19 cellular contexts compared by ENCODE assay signal in genomic region chr6:15473174-15473573, GRCh38.
DNase-seq lines count a peak whose midpoint lies in the region; ATAC-seq and TF ChIP-seq lines count a peak whose summit lies in the region.
"Had no signal": no experiment of that assay in that cellular context is flagged by ENCODE, and none has a peak within 500 bp of the region (broad histone marks: within the 10 kb centered on the region; RNA-seq: fewer than 3 reads in every experiment).

No MANE protein-coding gene starts in this region.

- ATAC-seq in heart right ventricle (no peak), lung (ENCODE audit: insufficient read depth, low FRiP score) (no peak), thoracic aorta (ENCODE audit: insufficient number of reproducible peaks, low FRiP score, low read depth) (no peak), HG03025 (IDR thresholded peaks at IDR 0.05; ENCODE audit: low FRiP score, unreplicated experiment) (no peak)
- ATAC-seq in activated CD8-positive, alpha-beta T cell treated with anti-CD3 and anti-CD28 coated beads, Interleukin-2, amount 10 ng/mL, durations not matched to agents 7 days and 5 days = no peak
- ATAC-seq: GM12878 had no signal

- H3K4me3 ChIP-seq in heart right ventricle (no peak overlapping the region), lung (no peak overlapping the region), thoracic aorta (no peak overlapping the region)
- H3K4me3 ChIP-seq: GM12878, PC-9 had no signal

- DNase-seq in heart right ventricle (no peak), cardiac septum (ENCODE audit: low spot score) (no peak), SK-MEL-5 (ENCODE audit: low read depth, low spot score) (peak; percentile 71), lung (ENCODE audit: low spot score) (no peak), thoracic aorta (ENCODE audit: low spot score) (no peak), SK-N-DZ (ENCODE audit: low spot score) (no peak)
- no peak for DNase-seq in activated CD8-positive, alpha-beta T cell treated with anti-CD3 and anti-CD28 coated beads, Interleukin-2, amount 10 ng/mL, durations not matched to agents 7 days and 5 days
- DNase-seq: 8988T, DMS 273 treated with DMSO at 0.1 percent for 48 hours, GDM1, GOT3, KBM-7, NCI-H146, NCI-H2081, NCI-H510A, NCI-H82 had no signal

- H3K9me3 ChIP-seq in heart right ventricle = no peaks in the 10 kb centered on the region
- H3K9me3 ChIP-seq in lung (ENCODE audit: control insufficient read depth in 2 of 2, insufficient read depth in 1 of 2, low read length in 1 of 2) = no peaks in the 10 kb centered on the region
- H3K9me3 ChIP-seq in thoracic aorta = no peaks in the 10 kb centered on the region

- peak overlapping the region; percentile 24 to 80 (median 72) for H3K27ac ChIP-seq in heart right ventricle
- peak overlapping the region; percentile 47 to 77 for H3K27ac ChIP-seq in lung (ENCODE audit: low read depth in 1 of 2, low read length in 1 of 2)
- peak overlapping the region; percentile 6 to 90 for H3K27ac ChIP-seq in thoracic aorta

- peaks cover 45% of the 10 kb centered on the region for H3K36me3 Mint-ChIP-seq in activated CD8-positive, alpha-beta T cell treated with anti-CD3 and anti-CD28 coated beads, Interleukin-2, amount 10 ng/mL, durations not matched to agents 7 days and 5 days (ENCODE audit: low read depth)

- in situ Hi-C loops in SK-MEL-5 (cut with HindIII; ENCODE audit: low pct_unique_long_range_greater_than_20kb, low sequenced_read_pairs) = no loop called here

- H3K36me3 ChIP-seq in heart right ventricle (peaks cover 0 to 45% (median 4%) of the 10 kb centered on the region in 9 donors), lung (ENCODE audit: control insufficient read depth in 2 of 2, insufficient read depth in 2 of 2, low read length in 2 of 2) (peaks cover 5 to 9% of the 10 kb centered on the region in 2 donors), thoracic aorta (no peaks in the 10 kb centered on the region)

- no peak overlapping the region for H3K27ac Mint-ChIP-seq in activated CD8-positive, alpha-beta T cell treated with anti-CD3 and anti-CD28 coated beads, Interleukin-2, amount 10 ng/mL, durations not matched to agents 7 days and 5 days

- peaks cover 3% of the 10 kb centered on the region for H3K4me1 Mint-ChIP-seq in activated CD8-positive, alpha-beta T cell treated with anti-CD3 and anti-CD28 coated beads, Interleukin-2, amount 10 ng/mL, durations not matched to agents 7 days and 5 days (ENCODE audit: low read depth)

- H3K27me3 ChIP-seq in heart right ventricle (no peaks in the 10 kb centered on the region), lung (ENCODE audit: control insufficient read depth, insufficient read depth) (no peaks in the 10 kb centered on the region), thoracic aorta (replicated peaks; ENCODE audit: insufficient read depth) (no peaks in the 10 kb centered on the region)

- H3K27me3 Mint-ChIP-seq in activated CD8-positive, alpha-beta T cell treated with anti-CD3 and anti-CD28 coated beads, Interleukin-2, amount 10 ng/mL, durations not matched to agents 7 days and 5 days (ENCODE audit: low read depth) = no peaks in the 10 kb centered on the region

- H3K9me3 Mint-ChIP-seq in activated CD8-positive, alpha-beta T cell treated with anti-CD3 and anti-CD28 coated beads, Interleukin-2, amount 10 ng/mL, durations not matched to agents 7 days and 5 days (ENCODE audit: insufficient read depth) = no peaks in the 10 kb centered on the region

- no peak for TF ChIP-seq CTCF in heart right ventricle (IDR thresholded peaks at IDR 0.05)
- no peak for TF ChIP-seq CTCF in lung (IDR thresholded peaks at IDR 0.05; ENCODE audit: control extremely low read depth, extremely low read depth)
- TF ChIP-seq CTCF in thoracic aorta (IDR thresholded peaks at IDR 0.05) = no peak

- POLR2A ChIA-PET in activated CD8-positive, alpha-beta T cell treated with anti-CD3 and anti-CD28 coated beads, Interleukin-2, amount 10 ng/mL, durations not matched to agents 7 days and 5 days (lab: Charles Lee) = interaction anchor here (0.6 kb wide), 1 partner anchor 108 kb away, joined by 3 read pairs; no protein-coding TSS in a partner anchor

- H3K4me1 ChIP-seq in heart right ventricle (peaks cover 17 to 77% (median 57%) of the 10 kb centered on the region in 9 donors), lung (ENCODE audit: control insufficient read depth in 2 of 2, insufficient read depth in 2 of 2, low read length in 2 of 2) (peaks cover 12 to 24% of the 10 kb centered on the region in 2 donors), thoracic aorta (ENCODE audit: control insufficient read depth in 1 of 2, low read depth in 2 of 2) (peaks cover 24 to 60% of the 10 kb centered on the region in 2 donors)

- CTCF ChIA-PET in activated CD8-positive, alpha-beta T cell treated with anti-CD3 and anti-CD28 coated beads, Interleukin-2, amount 10 ng/mL, durations not matched to agents 7 days and 5 days (lab: Charles Lee) = no interaction called here

- 75 to 84% methylated on average over 7 of the region's 7 CpGs for WGBS in heart right ventricle, 2 donors
- WGBS in lung, 2 donors = 71 to 76% methylated on average over 7 of the region's 7 CpGs

- intact Hi-C loops in heart right ventricle (cut with DNase I) = loop anchor here in 2 of 10 donors (10.0 kb wide), 2 partner anchors 218 to 768 kb away; no protein-coding TSS in a partner anchor
- intact Hi-C loops in cardiac septum (cut with DNase I) = no loop called here

- H3K4me3 Mint-ChIP-seq in activated CD8-positive, alpha-beta T cell treated with anti-CD3 and anti-CD28 coated beads, Interleukin-2, amount 10 ng/mL, durations not matched to agents 7 days and 5 days = no peak overlapping the region
